In genomic region chr11:63814383-63814736, GRCh38 we compare ENCODE assay signal across 8 cellular contexts. TPM values are rescaled to one million over a fixed set of nuclear protein-coding genes. Genes with fewer than 3 reads are reported as not detected.
A peak's percentile ranks its signal among the peaks of the same experiment; 100 is the strongest.
DNase-seq lines count a peak whose midpoint lies in the region; ATAC-seq and TF ChIP-seq lines count a peak whose summit lies in the region.

No MANE protein-coding gene starts in this region.

- no peaks in the 10 kb centered on the region for H3K27me3 ChIP-seq in KMS-11 (ENCODE audit: insufficient read depth, low read depth)

- peak overlapping the region; percentile 98 for H3K4me2 ChIP-seq in KMS-11

- H3K4me1 Mint-ChIP-seq in natural killer cell treated with Interleukin-12 subunit alpha and Interleukin-12 subunit beta and Interleukin-15 and Interleukin-18, amount 100 ng/mL, for 72 hours (ENCODE audit: low read depth in 2 of 2) = peaks cover 29 to 31% of the 10 kb centered on the region in 2 donors

- peak overlapping the region; percentile 23 to 45 for H3K27ac Mint-ChIP-seq in natural killer cell treated with Interleukin-12 subunit alpha and Interleukin-12 subunit beta and Interleukin-15 and Interleukin-18, amount 100 ng/mL, for 72 hours

- peaks cover 11% of the 10 kb centered on the region for H4K20me1 ChIP-seq in KMS-11 (ENCODE audit: insufficient read depth)

- peak; percentile 18 for DNase-seq in dermis blood vessel endothelial cell
- no peak for DNase-seq in natural killer cell treated with Interleukin-12 subunit alpha and Interleukin-12 subunit beta and Interleukin-15 and Interleukin-18, amount 100 ng/mL, for 72 hours (ENCODE audit: low spot score)
- no peak for DNase-seq in kidney tubule cell (ENCODE audit: low spot score)
- no peak for DNase-seq in AML-193 (lab: John Stamatoyannopoulos, UW)
- DNase-seq in stimulated activated CD4-positive, alpha-beta T cell treated with anti-CD3 and anti-CD28 coated beads, Interleukin-4, amount 100 ng/mL, for 1 hour = no peak
- no peak for DNase-seq in SK-N-DZ (ENCODE audit: low spot score)

- no peaks in the 10 kb centered on the region for H3K27me3 Mint-ChIP-seq in natural killer cell treated with Interleukin-12 subunit alpha and Interleukin-12 subunit beta and Interleukin-15 and Interleukin-18, amount 100 ng/mL, for 72 hours

- no peak for ATAC-seq in natural killer cell treated with Interleukin-12 subunit alpha and Interleukin-12 subunit beta and Interleukin-15 and Interleukin-18, amount 100 ng/mL, for 72 hours

- peak overlapping the region; percentile 56 for H3K4me3 Mint-ChIP-seq in natural killer cell treated with Interleukin-12 subunit alpha and Interleukin-12 subunit beta and Interleukin-15 and Interleukin-18, amount 100 ng/mL, for 72 hours

- H3K9ac ChIP-seq in KMS-11 = peak overlapping the region; percentile 46; the same call in 1 of the 2 replicates

- no peaks in the 10 kb centered on the region for H3K9me3 Mint-ChIP-seq in natural killer cell treated with Interleukin-12 subunit alpha and Interleukin-12 subunit beta and Interleukin-15 and Interleukin-18, amount 100 ng/mL, for 72 hours

- H3K27ac ChIP-seq in C4-2B (peak overlapping the region; percentile 82), KMS-11 (no peak overlapping the region)

- peaks cover 4% of the 10 kb centered on the region for H3K36me3 Mint-ChIP-seq in natural killer cell treated with Interleukin-12 subunit alpha and Interleukin-12 subunit beta and Interleukin-15 and Interleukin-18, amount 100 ng/mL, for 72 hours

- no peak overlapping the region for H3K4me3 ChIP-seq in KMS-11 (IDR thresholded peaks at IDR 0.05; ENCODE audit: insufficient read depth, low read depth, low read length)

- peak overlapping the region; percentile 61; the same call in 1 of the 2 replicates for H2AFZ ChIP-seq in KMS-11 (ENCODE audit: low read depth)

- H3K4me1 ChIP-seq in KMS-11 (ENCODE audit: low read depth, poor library complexity, severe bottlenecking) = peaks cover 24% of the 10 kb centered on the region

- no peaks in the 10 kb centered on the region for H3K36me3 ChIP-seq in KMS-11 (ENCODE audit: insufficient read depth)

- H3K79me2 ChIP-seq in KMS-11 (ENCODE audit: insufficient read depth, low read depth) = peaks cover 42% of the 10 kb centered on the region

- TF ChIP-seq CTCF in C4-2B (conservative IDR thresholded peaks at IDR 0.05) (no peak), KMS-11 (conservative IDR thresholded peaks at IDR 0.05; ENCODE audit: low read depth, low read length) (no peak)

RNA-seq across cellular contexts. Expression of gene SPINDOC, which starts 1.1 kb away (rescaled TPM):
- total RNA-seq in dermis blood vessel endothelial cell = 14.3 and 22.4 TPM in 2 replicates
- total RNA-seq in natural killer cell treated with Interleukin-12 subunit alpha and Interleukin-12 subunit beta and Interleukin-15 and Interleukin-18, amount 100 ng/mL, for 72 hours = 10 to 100 TPM; 34.3 to 65.1 TPM
- 59.1 and 74.8 TPM in 2 replicates for polyA plus RNA-seq in SK-N-DZ (2014; cell fraction: cytosol; rRNA removed)
- 37.1 and 53.8 TPM in 2 replicates for polyA plus RNA-seq in SK-N-DZ (2014; cell fraction: nucleus; rRNA removed)

RNA-seq across cellular contexts. Expression of gene MARK2, which starts 24.6 kb away (rescaled TPM):
- 12.1 and 15.1 TPM in 2 replicates for total RNA-seq in dermis blood vessel endothelial cell
- 10 to 100 TPM; 54.9 to 68.5 TPM for total RNA-seq in natural killer cell treated with Interleukin-12 subunit alpha and Interleukin-12 subunit beta and Interleukin-15 and Interleukin-18, amount 100 ng/mL, for 72 hours
- 15.2 and 15.4 TPM in 2 replicates for polyA plus RNA-seq in SK-N-DZ (2014; cell fraction: cytosol; rRNA removed)
- polyA plus RNA-seq in SK-N-DZ (2014; cell fraction: nucleus; rRNA removed) = 9.8 and 11.1 TPM in 2 replicates

RNA-seq across cellular contexts. Expression of gene ZFTA, which starts 45.8 kb away (rescaled TPM):
- 25.4 and 30.1 TPM in 2 replicates for total RNA-seq in dermis blood vessel endothelial cell
- total RNA-seq in natural killer cell treated with Interleukin-12 subunit alpha and Interleukin-12 subunit beta and Interleukin-15 and Interleukin-18, amount 100 ng/mL, for 72 hours = 1 to 10 TPM; 5.0 to 7.6 TPM
- 29.5 and 41.1 TPM in 2 replicates for polyA plus RNA-seq in SK-N-DZ (2014; cell fraction: cytosol; rRNA removed)
- polyA plus RNA-seq in SK-N-DZ (2014; cell fraction: nucleus; rRNA removed) = 43.1 and 44.1 TPM in 2 replicates
